ENCODE assay signal across 16 cellular contexts in genomic region chr16:80058236-80058635, GRCh38.
DNase-seq lines count a peak whose midpoint lies in the region; ATAC-seq and TF ChIP-seq lines count a peak whose summit lies in the region.
"Had no signal": no experiment of that assay in that cellular context is flagged by ENCODE, and none has a peak within 500 bp of the region (broad histone marks: within the 10 kb centered on the region; RNA-seq: fewer than 3 reads in every experiment).

No MANE protein-coding gene starts in this region.

- H3K4me1 Mint-ChIP-seq in nephron: peaks cover 24% of the 10 kb centered on the region

- H3K4me3 ChIP-seq in heart left ventricle: no peak overlapping the region
- H3K4me3 ChIP-seq in aorta (ENCODE audit: low read length in 2 of 2): no peak overlapping the region

- DNase-seq in Right ventricle myocardium inferior (ENCODE audit: missing footprints) (peak; percentile 74), cardiac septum (ENCODE audit: low spot score) (no peak), heart left ventricle (peak; percentile 25 to 65 (median 36)), aorta (peak; percentile 54 to 74), NCI-H146 treated with DMSO at 0.1 percent for 48 hours (lab: John Stamatoyannopoulos, UW; ENCODE audit: unreplicated experiment) (no peak), NCI-H82 treated with DMSO at 0.1 percent for 48 hours (lab: John Stamatoyannopoulos, UW; ENCODE audit: unreplicated experiment) (no peak)
- DNase-seq: activated CD4-positive, alpha-beta T cell treated with anti-CD3 and anti-CD28 coated beads for 1 hour; CD8-positive, alpha-beta T cell; GDM1; NCI-H2107; T-helper 2 cell; trophoblast cell had no signal

- H3K4me3 Mint-ChIP-seq in nephron: no peak overlapping the region
- H3K4me3 Mint-ChIP-seq: CD8-positive, alpha-beta T cell had no signal

- peak overlapping the region; percentile 47 to 93 (median 81) for H3K27ac Mint-ChIP-seq in nephron
- H3K27ac Mint-ChIP-seq: activated naive CD4-positive, alpha-beta T cell treated with anti-CD3 and anti-CD28 coated beads, Interleukin-2, amount 50 U/mL, for 72 hours; CD8-positive, alpha-beta T cell had no signal

- no peaks in the 10 kb centered on the region for H3K36me3 Mint-ChIP-seq in nephron (ENCODE audit: low read depth)
- H3K36me3 Mint-ChIP-seq: activated naive CD4-positive, alpha-beta T cell treated with anti-CD3 and anti-CD28 coated beads, Interleukin-2, amount 50 U/mL, for 72 hours; CD8-positive, alpha-beta T cell had no signal

- TF ChIP-seq POLR2A in heart left ventricle (IDR thresholded peaks at IDR 0.05): no peak

- 28 to 46% (median 41%) methylated on average over 10 of the region's 10 CpGs for WGBS in heart left ventricle, 4 donors
- WGBS in aorta, 2 donors: 28 to 32% methylated on average over 10 of the region's 10 CpGs

- H3K9me3 Mint-ChIP-seq in nephron: no peaks in the 10 kb centered on the region
- H3K9me3 Mint-ChIP-seq: activated naive CD4-positive, alpha-beta T cell treated with anti-CD3 and anti-CD28 coated beads, Interleukin-2, amount 50 U/mL, for 72 hours; CD8-positive, alpha-beta T cell had no signal

- H3K4me1 ChIP-seq in heart left ventricle (peaks cover 0 to 20% (median 0%) of the 10 kb centered on the region in 12 donors), aorta (ENCODE audit: control insufficient read depth in 1 of 2, insufficient read depth in 2 of 2, low read length in 2 of 2) (peaks cover 0 to 1% of the 10 kb centered on the region in 2 donors)

- TF ChIP-seq CTCF in heart left ventricle (IDR thresholded peaks at IDR 0.05) (no peak), nephron (IDR thresholded peaks at IDR 0.05; ENCODE audit: unreplicated experiment in 3 of 3) (no peak)

- H3K27me3 Mint-ChIP-seq in nephron (ENCODE audit: low read depth): no peaks in the 10 kb centered on the region

- H3K27me3 ChIP-seq in heart left ventricle (no peaks in the 10 kb centered on the region), aorta (ENCODE audit: control insufficient read depth in 1 of 2, insufficient read depth in 2 of 2, low read length in 1 of 2) (no peaks in the 10 kb centered on the region)

- peak; percentile 92 for ATAC-seq in Right ventricle myocardium inferior
- peak; percentile 44 to 71 (median 62) for ATAC-seq in heart left ventricle
- ATAC-seq in aorta (ENCODE audit: low FRiP score): peak; percentile 61
- no peak for ATAC-seq in HG03159 (IDR thresholded peaks at IDR 0.05; ENCODE audit: unreplicated experiment)
- ATAC-seq: activated naive CD4-positive, alpha-beta T cell treated with anti-CD3 and anti-CD28 coated beads, Interleukin-2, amount 50 U/mL, for 72 hours; CD8-positive, alpha-beta T cell had no signal

- H3K9me3 ChIP-seq in heart left ventricle (no peaks in the 10 kb centered on the region), aorta (ENCODE audit: control insufficient read depth, low read length) (no peaks in the 10 kb centered on the region)

- H3K27ac ChIP-seq in heart left ventricle (peak overlapping the region in 4 of 12 donors; percentile 19 to 49 (median 29)), aorta (ENCODE audit: low read depth in 1 of 2, low read length in 2 of 2) (no peak overlapping the region)
- H3K27ac ChIP-seq: 22Rv1 had no signal

- H3K36me3 ChIP-seq in heart left ventricle (no peaks in the 10 kb centered on the region), aorta (ENCODE audit: control insufficient read depth in 1 of 2, insufficient read depth in 2 of 2, low read length in 1 of 2) (no peaks in the 10 kb centered on the region)

- intact Hi-C loops in Right ventricle myocardium inferior (cut with DNase I): no loop called here
- intact Hi-C loops in cardiac septum (cut with DNase I): no loop called here
- intact Hi-C loops in heart left ventricle (cut with DNase I): no loop called here
- intact Hi-C loops in aorta (cut with DNase I): no loop called here

Comparison
In these comparisons a context has a peak if more than half of its experiments do, and no peak if none do; other contexts are left out.
1. DNase-seq: peak in Right ventricle myocardium inferior (single experiment), heart left ventricle (5 of 5) and aorta (2 of 2); none in cardiac septum (single experiment), NCI-H146 treated with DMSO at 0.1 percent for 48 hours (single experiment) and NCI-H82 treated with DMSO at 0.1 percent for 48 hours (single experiment).